Comparison of ENCODE assay signal across 18 cellular contexts in genomic region chr2:54771166-54771565, GRCh38. TPM values are rescaled to one million over a fixed set of nuclear protein-coding genes. Genes with fewer than 3 reads are reported as not detected.
DNase-seq lines count a peak whose midpoint lies in the region; ATAC-seq and TF ChIP-seq lines count a peak whose summit lies in the region.
"Had no signal": no experiment of that assay in that cellular context is flagged by ENCODE, and none has a peak within 500 bp of the region (broad histone marks: within the 10 kb centered on the region; RNA-seq: fewer than 3 reads in every experiment).

No MANE protein-coding gene starts in this region.

- H2AFZ ChIP-seq in mammary epithelial cell (ENCODE audit: low read depth, low read length) (peak overlapping the region; percentile 3), mesenchymal stem cell (ENCODE audit: low read depth, low read length) (no peak overlapping the region)

- H3K9ac ChIP-seq in mammary epithelial cell (ENCODE audit: insufficient read depth, low read length), result no peak overlapping the region
- no peak overlapping the region for H3K9ac ChIP-seq in mesenchymal stem cell (ENCODE audit: low read length)

- H2BK5ac ChIP-seq in mesenchymal stem cell (ENCODE audit: low read depth, low read length, poor library complexity, severe bottlenecking), result no peak overlapping the region

- no peak overlapping the region for H3K23ac ChIP-seq in mesenchymal stem cell (ENCODE audit: low read length in 2 of 2)

- H2BK15ac ChIP-seq in mesenchymal stem cell (ENCODE audit: low read depth, poor library complexity, severe bottlenecking), result no peak overlapping the region

- no peak overlapping the region for H4K91ac ChIP-seq in mesenchymal stem cell (ENCODE audit: low read length)

- H3K36me3 ChIP-seq in mammary epithelial cell (ENCODE audit: insufficient read depth, low read length) (no peaks in the 10 kb centered on the region), mesenchymal stem cell (ENCODE audit: control insufficient read depth in 1 of 2, insufficient read depth in 2 of 2, low read depth in 1 of 2, low read length in 2 of 2) (no peaks in the 10 kb centered on the region), upper lobe of left lung (no peaks in the 10 kb centered on the region)
- H3K36me3 ChIP-seq: colonic mucosa, esophagus muscularis mucosa had no signal

- no TSS peak for BruUV-seq in mammary epithelial cell (replicated peaks; lab: Mats Ljungman, UMichigan)

- no peak for TF ChIP-seq POLR2A in upper lobe of left lung (IDR thresholded peaks at IDR 0.05)

- H2BK12ac ChIP-seq in mesenchymal stem cell (ENCODE audit: low read length in 2 of 2), result no peak overlapping the region

- DNase-seq in EH (ENCODE audit: low read depth) (peak; percentile 68), LHCN-M2 (ENCODE audit: low read depth) (peak; percentile 75), mammary epithelial cell (peak; percentile 81), mesenchymal stem cell (peak; percentile 35), GM10248 (ENCODE audit: extremely low spot score) (no peak), upper lobe of left lung (no peak), SHP77 treated with DMSO at 0.1 percent for 48 hours (lab: John Stamatoyannopoulos, UW) (no peak), hypothalamus (lab: John Stamatoyannopoulos, UW) (no peak)
- DNase-seq: activated CD4-positive, alpha-beta memory T cell treated with anti-CD3 and anti-CD28 coated beads, Interleukin-2, amount 10 ng/mL, durations not matched to agents 7 days and 5 days; colonic mucosa; hippocampal formation; MM.1S; NCI-H1930; NCI-H510A; stimulated activated CD4-positive, alpha-beta T cell treated with anti-CD3 and anti-CD28 coated beads, Interleukin-12 subunit alpha, Interleukin-12 subunit beta, amount 100 ng/mL, for 4 hours; stimulated activated naive CD8-positive, alpha-beta T cell treated with anti-CD3 and anti-CD28 coated beads, Interleukin-15, amount 100 ng/mL, for 72 hours had no signal

- no peaks in the 10 kb centered on the region for H4K20me1 ChIP-seq in mammary epithelial cell (ENCODE audit: insufficient read depth, low read length)

- dilution Hi-C loops in mammary epithelial cell (cut with HindIII; ENCODE audit: low sequenced_read_pairs), result no loop called here

- H3K14ac ChIP-seq in mesenchymal stem cell (ENCODE audit: low read length in 2 of 2), result no peak overlapping the region

- H2BK120ac ChIP-seq in mesenchymal stem cell (ENCODE audit: low read depth, low read length), result no peak overlapping the region

- H3K4me2 ChIP-seq in mammary epithelial cell (ENCODE audit: insufficient read depth, low read depth, low read length) (peak overlapping the region; percentile 83), mesenchymal stem cell (ENCODE audit: low read length, poor library complexity, severe bottlenecking) (no peak overlapping the region)

- peaks cover 10% of the 10 kb centered on the region for H3K9me3 ChIP-seq in mammary epithelial cell (replicated peaks; ENCODE audit: insufficient read depth, low read length)
- peaks cover 12% of the 10 kb centered on the region for H3K9me3 ChIP-seq in mesenchymal stem cell (ENCODE audit: control insufficient read depth, low read length)
- H3K9me3 ChIP-seq in upper lobe of left lung, result peaks cover 6 to 13% (median 11%) of the 10 kb centered on the region in 4 donors
- H3K9me3 ChIP-seq: colonic mucosa had no signal

- CTCF ChIA-PET in mammary epithelial cell (lab: Charles Lee; ENCODE audit: low non-redundant PET) (no interaction called here), GM10248 (lab: Yijun Ruan, JAX) (interaction anchor here (1.4 to 1.6 kb wide), 4 partner anchors 10 to 70 kb away, joined by 3 to 5 read pairs (median 3); no protein-coding TSS in a partner anchor)

- H4K8ac ChIP-seq in mesenchymal stem cell (ENCODE audit: low read length), result no peak overlapping the region

- intact Hi-C loops in mammary epithelial cell (cut with micrococcal nuclease), result loop anchor here (5.0 kb wide), 1 partner anchor 241 kb away; no protein-coding TSS in a partner anchor

- 34% methylated on average over 6 of the region's 6 CpGs for WGBS in mammary epithelial cell (ENCODE audit: low coverage, missing lambda C conversion rate)
- 60% methylated on average over 6 of the region's 6 CpGs for WGBS in mesenchymal stem cell
- 78 to 92% methylated on average over 6 of the region's 6 CpGs for WGBS in upper lobe of left lung, 2 donors

- no peaks in the 10 kb centered on the region for H3K79me2 ChIP-seq in mammary epithelial cell (ENCODE audit: insufficient read depth, low read length)

- no peaks in the 10 kb centered on the region for H3K79me1 ChIP-seq in mesenchymal stem cell (replicated peaks; ENCODE audit: low read length, poor library complexity, severe bottlenecking)

- no peaks in the 10 kb centered on the region for H3K27me3 ChIP-seq in mammary epithelial cell (ENCODE audit: insufficient read depth, low read length)
- H3K27me3 ChIP-seq in mesenchymal stem cell (ENCODE audit: control insufficient read depth in 1 of 2, insufficient read depth in 1 of 2, low read length in 2 of 2), result no peaks in the 10 kb centered on the region
- H3K27me3 ChIP-seq in upper lobe of left lung, result no peaks in the 10 kb centered on the region
- H3K27me3 ChIP-seq: colonic mucosa, esophagus muscularis mucosa had no signal

- peak overlapping the region; percentile 52 for H3K27ac ChIP-seq in mammary epithelial cell (ENCODE audit: insufficient read depth, low read depth, low read length)
- no peak overlapping the region for H3K27ac ChIP-seq in mesenchymal stem cell (ENCODE audit: low read length, poor library complexity, severe bottlenecking)
- H3K27ac ChIP-seq in upper lobe of left lung, result no peak overlapping the region
- H3K27ac ChIP-seq: colonic mucosa, esophagus muscularis mucosa had no signal

- POLR2A ChIA-PET in GM10248 (lab: Yijun Ruan, JAX), result no interaction called here

- H3K4me3 ChIP-seq in mammary epithelial cell (replicated peaks in 1 of 3; ENCODE audit: insufficient read depth in 1 of 3, low read depth in 2 of 3, low read length in 3 of 3) (no peak overlapping the region), mesenchymal stem cell (ENCODE audit: insufficient read depth in 1 of 2, low read depth in 1 of 2, low read length in 2 of 2) (no peak overlapping the region), upper lobe of left lung (no peak overlapping the region)
- H3K4me3 ChIP-seq: colonic mucosa, esophagus muscularis mucosa had no signal

- no peak overlapping the region for H3K4ac ChIP-seq in mesenchymal stem cell (ENCODE audit: low read depth in 1 of 2, low read length in 2 of 2)

- H3K18ac ChIP-seq in mesenchymal stem cell (ENCODE audit: low read depth in 1 of 2, low read length in 2 of 2), result no peak overlapping the region

- no peak overlapping the region for H2AK5ac ChIP-seq in mesenchymal stem cell (ENCODE audit: low read length, severe bottlenecking)

- no peak for ATAC-seq in upper lobe of left lung (ENCODE audit: low FRiP score in 2 of 2)
- ATAC-seq: left lobe of liver; stimulated activated naive CD8-positive, alpha-beta T cell treated with anti-CD3 and anti-CD28 coated beads, Interleukin-15, amount 100 ng/mL, for 72 hours had no signal

- in situ Hi-C loops in mammary epithelial cell (cut with MboI; ENCODE audit: low sequenced_read_pairs in 2 of 2), result no loop called here

- no peak for TF ChIP-seq EP300 in upper lobe of left lung (IDR thresholded peaks at IDR 0.05)

- H3K4me1 ChIP-seq in mammary epithelial cell (ENCODE audit: insufficient read depth, low read length) (peaks cover 41% of the 10 kb centered on the region), mesenchymal stem cell (ENCODE audit: control insufficient read depth, insufficient read depth, low read depth, low read length) (peaks cover 3% of the 10 kb centered on the region), upper lobe of left lung (no peaks in the 10 kb centered on the region)
- H3K4me1 ChIP-seq: colonic mucosa, esophagus muscularis mucosa had no signal

- TF ChIP-seq CTCF in mammary epithelial cell (conservative IDR thresholded peaks at IDR 0.05 in 1 of 2, IDR thresholded peaks at IDR 0.05 in 1 of 2; ENCODE audit: extremely low read depth in 1 of 2, insufficient read depth in 1 of 2, low read depth in 1 of 2, low read length in 2 of 2) (no peak), GM10248 (IDR thresholded peaks at IDR 0.05; ENCODE audit: control extremely low read depth, extremely low read depth, low read depth, missing control alignments) (no peak), upper lobe of left lung (IDR thresholded peaks at IDR 0.05) (no peak)

RNA-seq across cellular contexts. Expression of gene EML6, which starts 47.7 kb away (rescaled TPM):
- 0.32 and 0.34 TPM in 2 replicates for total RNA-seq in LHCN-M2 (2014; rRNA removed)
- polyA plus RNA-seq in LHCN-M2 (2012), result 0.17 TPM
- total RNA-seq in mammary epithelial cell, result under 1 TPM; 0.83 to 0.94 TPM
- polyA plus RNA-seq in mammary epithelial cell, result 0.37 TPM
- polyA minus RNA-seq in mammary epithelial cell, result not detected
- 0.36 TPM for polyA plus RNA-seq in mesenchymal stem cell (2013, experiment 1 of 2)
- polyA plus RNA-seq in mesenchymal stem cell (2013, experiment 2 of 2), result 0.25 TPM
- total RNA-seq in upper lobe of left lung, result 1 to 10 TPM; 1.5 to 7.3 (median 4.0) TPM

Comparison
In these comparisons a context has a peak if more than half of its experiments do, and no peak if none do; other contexts are left out.
1. DNase-seq: peak in EH (single experiment), LHCN-M2 (single experiment), mammary epithelial cell (single experiment) and mesenchymal stem cell (single experiment); none in GM10248 (single experiment), upper lobe of left lung (0 of 2), SHP77 treated with DMSO at 0.1 percent for 48 hours (single experiment) and hypothalamus (0 of 51).